ENCODE assay signal across 8 cellular contexts in the genomic region with DNA sequence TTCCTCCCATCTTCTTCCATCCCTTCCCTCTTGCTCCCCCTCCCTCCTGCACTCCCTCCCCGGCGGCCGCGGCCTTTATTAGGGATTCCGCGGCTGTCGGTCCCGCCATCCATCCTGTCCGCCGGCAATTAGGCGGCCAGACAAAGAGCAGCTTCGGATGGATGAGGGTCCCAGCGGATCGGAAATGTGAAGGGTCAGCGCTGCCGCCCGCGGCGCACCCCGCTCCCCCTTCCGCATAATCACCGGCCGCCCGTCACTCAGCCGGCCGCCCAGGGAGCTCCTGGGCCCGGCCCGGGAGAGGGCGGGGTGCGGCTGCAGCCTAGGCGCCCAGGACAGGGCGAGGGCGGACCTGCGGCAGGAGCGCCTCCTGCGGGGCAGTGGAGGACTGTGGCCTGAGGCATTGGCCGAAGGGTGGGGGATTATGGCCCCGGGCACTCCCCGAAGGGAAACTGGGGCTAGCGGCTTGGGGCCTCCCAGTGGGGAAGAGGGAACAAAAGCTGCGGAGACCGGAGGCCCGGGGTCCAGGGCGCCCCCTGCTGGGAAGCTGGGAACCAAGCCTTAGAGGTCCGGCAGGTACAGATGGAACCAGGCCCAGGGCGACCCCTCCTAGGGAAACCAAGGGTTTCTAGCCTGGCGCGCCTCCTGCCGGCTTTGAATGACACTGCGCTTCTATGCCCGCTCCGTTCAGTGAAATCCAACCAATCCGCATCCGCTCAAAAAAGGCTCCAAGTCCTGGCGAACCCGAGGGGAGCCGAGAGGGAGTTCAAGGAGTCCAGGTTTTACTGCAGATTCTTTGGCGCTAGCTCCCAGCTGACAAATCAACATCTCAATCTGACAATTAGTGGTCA. TPM values are rescaled to one million over a fixed set of nuclear protein-coding genes. Genes with fewer than 3 reads are reported as not detected.
DNase-seq lines count a peak whose midpoint lies in the region; ATAC-seq and TF ChIP-seq lines count a peak whose summit lies in the region.

No MANE protein-coding gene starts in this region.

- H3K27ac Mint-ChIP-seq in MCF 10A (ENCODE audit: low read depth, unreplicated experiment) = no peak overlapping the region

- TF ChIP-seq CTCF in GM10266 (IDR thresholded peaks at IDR 0.05; ENCODE audit: control insufficient read depth, insufficient read depth, low read depth, missing control alignments) (peak; percentile 69), VCaP (conservative IDR thresholded peaks at IDR 0.05) (peak; percentile 59), MCF 10A (IDR thresholded peaks at IDR 0.05; ENCODE audit: unreplicated experiment) (peak; percentile 75)

- H3K36me3 Mint-ChIP-seq in MCF 10A (ENCODE audit: insufficient read depth, unreplicated experiment) = no peaks in the 10 kb centered on the region

- H3K9me3 ChIP-seq in iPS-18c (ENCODE audit: control insufficient read depth, insufficient read depth, low read length) = no peaks in the 10 kb centered on the region

- H3K9me3 Mint-ChIP-seq in MCF 10A (ENCODE audit: unreplicated experiment) = no peaks in the 10 kb centered on the region

- intact Hi-C loops in MCF 10A (cut with micrococcal nuclease) = no loop called here

- peaks cover 38% of the 10 kb centered on the region for H3K27me3 Mint-ChIP-seq in MCF 10A (ENCODE audit: insufficient read depth, unreplicated experiment)

- peak; percentile 71 for ATAC-seq in HG02798 (IDR thresholded peaks at IDR 0.05; ENCODE audit: poor library complexity, unreplicated experiment)
- no peak for ATAC-seq in GM19328 (IDR thresholded peaks at IDR 0.05; ENCODE audit: unreplicated experiment)

- POLR2A ChIA-PET in MCF 10A (lab: Yijun Ruan, JAX) = interaction anchor here (1.3 kb wide), 1 partner anchor 20 kb away, joined by 4 read pairs; the partner anchor contains the start of gene TROAP

- BruUV-seq in MCF 10A (replicated peaks; lab: Mats Ljungman, UMichigan) = no TSS peak

- H3K27ac ChIP-seq in VCaP (no peak overlapping the region), skin epidermis (peak overlapping the region in 2 of 21 experiments; percentile 4 to 30)

- H3K4me1 Mint-ChIP-seq in MCF 10A (ENCODE audit: insufficient read depth, unreplicated experiment) = peaks cover 19% of the 10 kb centered on the region

- DNase-seq in GM10266 (ENCODE audit: extremely low spot score) (peak; percentile 92), NCI-H2029 treated with DMSO at 0.1 percent for 48 hours (lab: John Stamatoyannopoulos, UW) (peak; percentile 67), MCF 10A (ENCODE audit: unreplicated experiment) (peak; percentile 76)

- no peak overlapping the region for H3K4me3 Mint-ChIP-seq in MCF 10A (ENCODE audit: unreplicated experiment)

- H3K4me3 ChIP-seq in iPS-18c (ENCODE audit: insufficient read depth, low read depth, low read length) (peak overlapping the region; percentile 78), skin epidermis (peak overlapping the region in 6 of 7 experiments; percentile 23 to 30 (median 25))

- CTCF ChIA-PET in MCF 10A (lab: Yijun Ruan, JAX) = interaction anchor here (0.6 to 1.8 kb wide), 16 partner anchors 8 to 606 kb away, joined by 3 to 13 read pairs (median 3); partner anchors contain the start of gene TROAP

RNA-seq across cellular contexts. Expression of gene DNAJC22, which starts 4.4 kb away (rescaled TPM):
- 0.25 and 0.33 TPM in 2 replicates for total RNA-seq in MCF 10A (2022)

RNA-seq across cellular contexts. Expression of gene C1QL4, which starts 5.3 kb away (rescaled TPM):
- total RNA-seq in MCF 10A (2022) = 0.20 TPM in 1 of 2 replicates, not detected in the other

RNA-seq across cellular contexts. Expression of gene TROAP, which starts 19.2 kb away (rescaled TPM):
- 30.8 and 41.9 TPM in 2 replicates for total RNA-seq in MCF 10A (2022)

RNA-seq across cellular contexts. Expression of gene SPATS2, which starts 25.0 kb away (rescaled TPM):
- total RNA-seq in MCF 10A (2022) = 21.0 and 26.0 TPM in 2 replicates

RNA-seq across cellular contexts. Expression of gene PRPH, which starts 47.3 kb away (rescaled TPM):
- 1.4 and 2.7 TPM in 2 replicates for total RNA-seq in MCF 10A (2022)
